9 cellular contexts compared by ENCODE assay signal in the genomic region with DNA sequence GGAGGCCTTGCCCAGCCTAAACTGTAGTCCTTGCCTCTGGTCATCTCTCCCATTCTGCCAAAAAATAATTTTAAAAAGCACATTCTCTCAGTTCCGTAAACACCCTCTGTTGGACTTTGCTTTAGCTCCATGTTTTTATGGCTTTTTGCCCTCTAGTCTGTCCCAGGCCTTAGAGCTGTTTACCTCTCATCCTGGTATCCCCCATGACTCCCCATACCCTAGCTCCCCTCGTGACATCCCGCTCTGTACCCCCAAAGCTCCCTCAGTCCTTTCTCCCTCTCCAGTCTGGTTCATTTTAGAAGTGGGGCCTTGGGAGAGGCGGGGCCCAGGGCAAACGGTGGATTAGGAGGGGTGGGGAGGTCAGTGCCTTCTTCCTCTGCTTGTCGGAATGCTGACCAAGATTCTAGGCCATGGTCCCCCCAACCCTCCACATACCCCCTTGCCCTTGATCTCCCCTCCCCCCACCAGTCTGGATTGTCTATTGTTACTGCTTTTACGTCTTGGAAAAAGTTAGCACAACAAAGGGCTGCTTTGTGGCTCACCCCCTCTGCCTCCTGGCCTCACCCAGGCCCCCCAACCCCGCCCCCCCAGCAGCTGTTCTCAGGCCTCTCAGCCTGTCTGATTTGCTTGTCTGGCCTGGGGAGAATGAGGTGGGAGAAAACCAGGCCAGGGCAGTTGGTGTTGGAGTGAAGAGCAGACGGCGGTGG. TPM values are rescaled to one million over a fixed set of nuclear protein-coding genes. Genes with fewer than 3 reads are reported as not detected.
DNase-seq lines count a peak whose midpoint lies in the region; ATAC-seq and TF ChIP-seq lines count a peak whose summit lies in the region.
"Had no signal": no experiment of that assay in that cellular context is flagged by ENCODE, and none has a peak within 500 bp of the region (broad histone marks: within the 10 kb centered on the region; RNA-seq: fewer than 3 reads in every experiment).

No MANE protein-coding gene starts in this region.

- H3K9me3 Mint-ChIP-seq in naive B cell, result no peaks in the 10 kb centered on the region
- H3K9me3 Mint-ChIP-seq: activated T-helper 2 cell treated with anti-CD3 and anti-CD28 coated beads, Interferon-gamma antibody, Interleukin-2, Interleukin-4, amounts not matched to agents 10 μg/mL and 5 μg/mL and 100 μg/mL, durations not matched to agents 14 hours and 24 hours and 36 hours had no signal

- WGBS in urinary bladder, result 41% methylated on average over 10 of the region's 10 CpGs

- H3K27ac ChIP-seq in cardiac muscle cell (peak overlapping the region; percentile 96), urinary bladder (ENCODE audit: low read depth) (peak overlapping the region; percentile 58)
- peak overlapping the region; percentile 71 for H3K27ac ChIP-seq in effector memory CD4-positive, alpha-beta T cell (ENCODE audit: insufficient read depth, low read length, poor library complexity, severe bottlenecking)

- H3K4me1 Mint-ChIP-seq in naive B cell, result peaks cover 71 to 85% (median 72%) of the 10 kb centered on the region in 3 donors

- peaks cover 0 to 8% of the 10 kb centered on the region in 2 donors for H3K36me3 Mint-ChIP-seq in naive B cell

- H3K36me3 ChIP-seq in cardiac muscle cell (peaks cover 3% of the 10 kb centered on the region), urinary bladder (ENCODE audit: insufficient read depth) (no peaks in the 10 kb centered on the region)
- peaks cover 31% of the 10 kb centered on the region for H3K36me3 ChIP-seq in effector memory CD4-positive, alpha-beta T cell (ENCODE audit: control insufficient read depth, insufficient read depth, low read length)

- H3K4me3 ChIP-seq in cardiac muscle cell, result no peak overlapping the region
- no peak overlapping the region for H3K4me3 ChIP-seq in effector memory CD4-positive, alpha-beta T cell (ENCODE audit: insufficient read depth, low read depth, low read length, poor library complexity, severe bottlenecking)
- H3K4me3 ChIP-seq in urinary bladder (ENCODE audit: low read depth, low read length), result no peak overlapping the region

- H3K27me3 Mint-ChIP-seq in naive B cell, result no peaks in the 10 kb centered on the region

- TF ChIP-seq CTCF in cardiac muscle cell (IDR thresholded peaks at IDR 0.05; ENCODE audit: low read depth, low read length), result no peak
- TF ChIP-seq CTCF in GM20000 (IDR thresholded peaks at IDR 0.05; ENCODE audit: extremely low read depth, missing control alignments), result no peak

- H3K4me3 Mint-ChIP-seq in naive B cell, result peak overlapping the region in 7 of 8 donors; percentile 63 to 92 (median 74)

- no peak for ATAC-seq in left ventricle myocardium superior
- ATAC-seq in naive B cell (ENCODE audit: low read depth in 2 of 2), result no peak

- H3K9me3 ChIP-seq in cardiac muscle cell (ENCODE audit: low read depth), result no peaks in the 10 kb centered on the region
- H3K9me3 ChIP-seq in effector memory CD4-positive, alpha-beta T cell (ENCODE audit: control insufficient read depth, low read length), result no peaks in the 10 kb centered on the region

- intact Hi-C loops in left ventricle myocardium superior (cut with micrococcal nuclease), result no loop called here

- H3K4me1 ChIP-seq in cardiac muscle cell (ENCODE audit: low read depth), result peaks cover 69% of the 10 kb centered on the region
- peaks cover 71% of the 10 kb centered on the region for H3K4me1 ChIP-seq in effector memory CD4-positive, alpha-beta T cell (ENCODE audit: control insufficient read depth, insufficient read depth, low read length, poor library complexity, severe bottlenecking)
- H3K4me1 ChIP-seq in urinary bladder (ENCODE audit: insufficient read depth), result peaks cover 1% of the 10 kb centered on the region

- DNase-seq in cardiac muscle cell (ENCODE audit: low read depth in 1 of 2, low spot score in 1 of 2) (no peak), left ventricle myocardium superior (no peak), naive B cell (no peak), DMS53 (lab: John Stamatoyannopoulos, UW) (no peak), GM20000 (ENCODE audit: low spot score) (no peak), NCI-H526 treated with DMSO at 0.1 percent for 48 hours (lab: John Stamatoyannopoulos, UW) (no peak)
- no peak for DNase-seq in effector memory CD4-positive, alpha-beta T cell

- H3K27ac Mint-ChIP-seq in naive B cell, result peak overlapping the region; percentile 80 to 99 (median 96)
- H3K27ac Mint-ChIP-seq: activated T-helper 2 cell treated with anti-CD3 and anti-CD28 coated beads, Interferon-gamma antibody, Interleukin-2, Interleukin-4, amounts not matched to agents 10 μg/mL and 5 μg/mL and 100 μg/mL, durations not matched to agents 14 hours and 24 hours and 36 hours had no signal

- H3K27me3 ChIP-seq in cardiac muscle cell, result no peaks in the 10 kb centered on the region
- H3K27me3 ChIP-seq in effector memory CD4-positive, alpha-beta T cell (replicated peaks; ENCODE audit: control insufficient read depth, insufficient read depth, low read length, poor library complexity, severe bottlenecking), result no peaks in the 10 kb centered on the region

RNA-seq across cellular contexts. Expression of gene GJD3, which starts 18.3 kb away (rescaled TPM):
- total RNA-seq in cardiac muscle cell, result 0.48 and 1.7 TPM in 2 replicates
- polyA plus RNA-seq in cardiac muscle cell, result 4.6 and 8.6 TPM in 2 replicates
- 1.2 TPM for total RNA-seq in left ventricle myocardium superior
- under 1 TPM in 2 of 6 donors, not detected in 4; 0.44 to 0.98 TPM for polyA plus RNA-seq in naive B cell (ENCODE audit: low read depth in 6 of 6)
- total RNA-seq in urinary bladder, result not detected
- 1.1 TPM for polyA plus RNA-seq in urinary bladder

RNA-seq across cellular contexts. Expression of gene RARA, which starts 37.2 kb away (rescaled TPM):
- 58.9 and 61.3 TPM in 2 replicates for total RNA-seq in cardiac muscle cell
- 33.2 and 43.4 TPM in 2 replicates for polyA plus RNA-seq in cardiac muscle cell
- 18.6 TPM for total RNA-seq in left ventricle myocardium superior
- 10 to 100 TPM in 2 of 6 donors, 1 to 10 TPM in 4; 3.1 to 12.6 (median 7.8) TPM for polyA plus RNA-seq in naive B cell (ENCODE audit: low read depth in 6 of 6)
- total RNA-seq in urinary bladder, result 10.6 TPM
- polyA plus RNA-seq in urinary bladder, result 47.6 TPM

RNA-seq across cellular contexts. Expression of gene CDC6, which starts 58.5 kb away (rescaled TPM):
- total RNA-seq in cardiac muscle cell, result 7.7 and 16.1 TPM in 2 replicates
- polyA plus RNA-seq in cardiac muscle cell, result 7.2 and 20.1 TPM in 2 replicates
- 0.99 TPM for total RNA-seq in left ventricle myocardium superior
- 1 to 10 TPM in 1 of 6 donors, under 1 TPM in 3, not detected in 2; 0.23 to 1.3 (median 0.35) TPM for polyA plus RNA-seq in naive B cell (ENCODE audit: low read depth in 6 of 6)
- 7.9 TPM for total RNA-seq in urinary bladder
- 0.71 TPM for polyA plus RNA-seq in urinary bladder
